8 cellular contexts compared by ENCODE assay signal in the genomic region with DNA sequence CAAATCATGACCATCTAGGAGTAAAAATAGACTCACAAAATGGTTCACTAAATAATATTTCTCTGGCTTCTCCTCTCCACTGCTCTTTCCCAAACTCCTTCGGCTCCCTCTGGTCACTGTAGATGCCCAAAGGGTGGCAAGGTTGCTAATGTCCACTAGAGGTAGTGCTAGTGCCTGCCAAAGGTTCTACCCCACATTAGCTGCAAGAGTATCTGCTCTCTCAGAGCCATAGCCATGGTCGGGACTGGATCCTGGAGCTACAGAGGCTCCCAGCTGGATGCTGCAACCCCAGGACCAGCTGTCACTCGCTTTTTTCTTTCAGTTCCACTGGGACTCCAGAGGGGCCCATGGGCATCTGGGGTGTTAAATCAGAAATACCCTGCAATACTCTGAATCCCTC. TPM values are rescaled to one million over a fixed set of nuclear protein-coding genes. Genes with fewer than 3 reads are reported as not detected.
A peak's percentile ranks its signal among the peaks of the same experiment; 100 is the strongest.
DNase-seq lines count a peak whose midpoint lies in the region; ATAC-seq and TF ChIP-seq lines count a peak whose summit lies in the region.
"Had no signal": no experiment of that assay in that cellular context is flagged by ENCODE, and none has a peak within 500 bp of the region (broad histone marks: within the 10 kb centered on the region; RNA-seq: fewer than 3 reads in every experiment).

No MANE protein-coding gene starts in this region.

- H3K9me3 Mint-ChIP-seq in natural killer cell treated with Interleukin-12 subunit alpha and Interleukin-12 subunit beta and Interleukin-15 and Interleukin-18, amount 100 ng/mL, for 72 hours, result no peaks in the 10 kb centered on the region

- H3K9me3 ChIP-seq in body of pancreas, result no peaks in the 10 kb centered on the region

- H3K27ac ChIP-seq in body of pancreas, result no peak overlapping the region

- no peaks in the 10 kb centered on the region for H3K36me3 Mint-ChIP-seq in natural killer cell treated with Interleukin-12 subunit alpha and Interleukin-12 subunit beta and Interleukin-15 and Interleukin-18, amount 100 ng/mL, for 72 hours

- DNase-seq in GM03348 (ENCODE audit: low spot score) (peak; percentile 40), MV-4-11 (lab: John Stamatoyannopoulos, UW) (peak; percentile 16), body of pancreas (peak; percentile 11 to 29 (median 20)), midbrain (lab: John Stamatoyannopoulos, UW) (no peak)
- no peak for DNase-seq in natural killer cell treated with Interleukin-12 subunit alpha and Interleukin-12 subunit beta and Interleukin-15 and Interleukin-18, amount 100 ng/mL, for 72 hours (ENCODE audit: low spot score)
- DNase-seq: substantia nigra had no signal

- no peaks in the 10 kb centered on the region for H3K27me3 ChIP-seq in body of pancreas

- H3K27ac Mint-ChIP-seq in natural killer cell treated with Interleukin-12 subunit alpha and Interleukin-12 subunit beta and Interleukin-15 and Interleukin-18, amount 100 ng/mL, for 72 hours, result no peak overlapping the region

- intact Hi-C loops in body of pancreas (cut with DNase I), result no loop called here

- WGBS in body of pancreas, 2 donors, result 28 to 35% methylated on average over 3 of the region's 3 CpGs

- H3K4me3 Mint-ChIP-seq in natural killer cell treated with Interleukin-12 subunit alpha and Interleukin-12 subunit beta and Interleukin-15 and Interleukin-18, amount 100 ng/mL, for 72 hours, result no peak overlapping the region

- H3K36me3 ChIP-seq in body of pancreas (replicated peaks in 1 of 2; ENCODE audit: insufficient read depth in 1 of 2, low read depth in 2 of 2), result no peaks in the 10 kb centered on the region

- no peak for TF ChIP-seq POLR2A in body of pancreas (IDR thresholded peaks at IDR 0.05)

- ATAC-seq in body of pancreas (no peak), HG03025 (IDR thresholded peaks at IDR 0.05; ENCODE audit: low FRiP score, unreplicated experiment) (no peak), GM18873 (IDR thresholded peaks at IDR 0.05; ENCODE audit: low FRiP score, unreplicated experiment) (no peak)
- ATAC-seq in natural killer cell treated with Interleukin-12 subunit alpha and Interleukin-12 subunit beta and Interleukin-15 and Interleukin-18, amount 100 ng/mL, for 72 hours, result peak; percentile 40

- no peaks in the 10 kb centered on the region for H3K4me1 ChIP-seq in body of pancreas

- no peaks in the 10 kb centered on the region for H3K4me1 Mint-ChIP-seq in natural killer cell treated with Interleukin-12 subunit alpha and Interleukin-12 subunit beta and Interleukin-15 and Interleukin-18, amount 100 ng/mL, for 72 hours (ENCODE audit: low read depth in 2 of 2)

- H3K4me3 ChIP-seq in body of pancreas, result no peak overlapping the region

- peak in 4 of 7 experiments; percentile 22 to 38 (median 26) for TF ChIP-seq CTCF in body of pancreas (IDR thresholded peaks at IDR 0.05)

- H3K27me3 Mint-ChIP-seq in natural killer cell treated with Interleukin-12 subunit alpha and Interleukin-12 subunit beta and Interleukin-15 and Interleukin-18, amount 100 ng/mL, for 72 hours, result peaks cover 0 to 3% of the 10 kb centered on the region in 2 donors

RNA-seq across cellular contexts. Expression of a gene that starts 8.5 kb away (rescaled TPM):
- not detected for total RNA-seq in body of pancreas
- total RNA-seq in natural killer cell treated with Interleukin-12 subunit alpha and Interleukin-12 subunit beta and Interleukin-15 and Interleukin-18, amount 100 ng/mL, for 72 hours, result not detected

RNA-seq across cellular contexts. Expression of a gene that starts 12.8 kb away (rescaled TPM):
- not detected for total RNA-seq in body of pancreas
- total RNA-seq in natural killer cell treated with Interleukin-12 subunit alpha and Interleukin-12 subunit beta and Interleukin-15 and Interleukin-18, amount 100 ng/mL, for 72 hours, result not detected

RNA-seq across cellular contexts. Expression of a gene that starts 22.3 kb away (rescaled TPM):
- total RNA-seq in body of pancreas, result 10 to 100 TPM; 17.1 to 20.1 TPM
- total RNA-seq in natural killer cell treated with Interleukin-12 subunit alpha and Interleukin-12 subunit beta and Interleukin-15 and Interleukin-18, amount 100 ng/mL, for 72 hours, result 10 to 100 TPM; 16.3 to 33.6 TPM

RNA-seq across cellular contexts. Expression of a gene that starts 56.9 kb away (rescaled TPM):
- not detected for total RNA-seq in body of pancreas
- not detected for total RNA-seq in natural killer cell treated with Interleukin-12 subunit alpha and Interleukin-12 subunit beta and Interleukin-15 and Interleukin-18, amount 100 ng/mL, for 72 hours

Comparison
In these comparisons a context has a peak if more than half of its experiments do, and no peak if none do; other contexts are left out.
1. DNase-seq: peak in GM03348 (single experiment), MV-4-11 (single experiment) and body of pancreas (4 of 4); none in natural killer cell treated with Interleukin-12 subunit alpha and Interleukin-12 subunit beta and Interleukin-15 and Interleukin-18, amount 100 ng/mL, for 72 hours (single experiment) and midbrain (single experiment).
2. ATAC-seq: peak in natural killer cell treated with Interleukin-12 subunit alpha and Interleukin-12 subunit beta and Interleukin-15 and Interleukin-18, amount 100 ng/mL, for 72 hours (2 of 2); none in body of pancreas (single experiment), HG03025 (single experiment) and GM18873 (single experiment).